In genomic region chr1:230126529-230127104, GRCh38 we compare ENCODE assay signal across 13 cellular contexts. TPM values are rescaled to one million over a fixed set of nuclear protein-coding genes. Genes with fewer than 3 reads are reported as not detected.
DNase-seq lines count a peak whose midpoint lies in the region; ATAC-seq lines count a peak whose summit lies in the region.
"Had no signal": no experiment of that assay in that cellular context is flagged by ENCODE, and none has a peak within 500 bp of the region (broad histone marks: within the 10 kb centered on the region; RNA-seq: fewer than 3 reads in every experiment).

No MANE protein-coding gene starts in this region.

- H3K27me3 ChIP-seq in CD4-positive, alpha-beta memory T cell (ENCODE audit: insufficient read depth, low read length): no peaks in the 10 kb centered on the region
- no peaks in the 10 kb centered on the region for H3K27me3 ChIP-seq in H7 (ENCODE audit: control insufficient read depth, insufficient read depth, low read length)
- H3K27me3 ChIP-seq: pancreas, testis had no signal

- DNase-seq in CD4-positive, alpha-beta memory T cell: no peak
- peak; percentile 26 for DNase-seq in H7
- DNase-seq in activated naive CD4-positive, alpha-beta T cell treated with anti-CD3 and anti-CD28 coated beads, Interleukin-2, amount 50 U/mL, for 72 hours (ENCODE audit: low spot score in 2 of 2): no peak
- peak in 1 of 10 donors; percentile 18 for DNase-seq in naive thymus-derived CD8-positive, alpha-beta T cell
- DNase-seq in cerebellar nuclear complex (lab: John Stamatoyannopoulos, UW): no peak
- no peak for DNase-seq in D341Med (ENCODE audit: low spot score)
- DNase-seq: NCI-H1092 treated with DMSO at 0.1 percent for 48 hours, NCI-H446, pancreas, testis had no signal

- H3K4me3 ChIP-seq in CD4-positive, alpha-beta memory T cell (ENCODE audit: low read length in 2 of 2): no peak overlapping the region
- H3K4me3 ChIP-seq in H7 (ENCODE audit: insufficient read depth, low read depth, low read length): no peak overlapping the region
- H3K4me3 ChIP-seq: lung, pancreas, testis had no signal

- peak overlapping the region in 4 of 8 donors; percentile 33 to 64 (median 46) for H3K4me3 Mint-ChIP-seq in CD4-positive, alpha-beta memory T cell
- peak overlapping the region in 9 of 10 donors; percentile 19 to 77 (median 39) for H3K4me3 Mint-ChIP-seq in naive thymus-derived CD8-positive, alpha-beta T cell

- peak overlapping the region in 4 of 7 donors; percentile 15 to 75 (median 51) for H3K27ac Mint-ChIP-seq in CD4-positive, alpha-beta memory T cell
- H3K27ac Mint-ChIP-seq in activated naive CD4-positive, alpha-beta T cell treated with anti-CD3 and anti-CD28 coated beads, Interleukin-2, amount 50 U/mL, for 72 hours: peak overlapping the region; percentile 57 to 86
- H3K27ac Mint-ChIP-seq in naive thymus-derived CD8-positive, alpha-beta T cell: peak overlapping the region in 7 of 10 donors; percentile 40 to 79 (median 60)

- no peaks in the 10 kb centered on the region for H3K36me3 ChIP-seq in CD4-positive, alpha-beta memory T cell (ENCODE audit: insufficient read depth, low read length)
- H3K36me3 ChIP-seq in H7 (replicated peaks; ENCODE audit: control insufficient read depth, insufficient read depth, low read length): no peaks in the 10 kb centered on the region
- H3K36me3 ChIP-seq: pancreas had no signal

- peak in 1 of 2 donors; percentile 11 for ATAC-seq in activated naive CD4-positive, alpha-beta T cell treated with anti-CD3 and anti-CD28 coated beads, Interleukin-2, amount 50 U/mL, for 72 hours
- no peak for ATAC-seq in naive thymus-derived CD8-positive, alpha-beta T cell
- no peak for ATAC-seq in HG02798 (IDR thresholded peaks at IDR 0.05; ENCODE audit: poor library complexity, unreplicated experiment)
- ATAC-seq in GM19395 (IDR thresholded peaks at IDR 0.05; ENCODE audit: unreplicated experiment): no peak
- ATAC-seq: pancreas had no signal

- POLR2A ChIA-PET in CD4-positive, alpha-beta memory T cell (lab: Charles Lee; ENCODE audit: partially characterized antibody): no interaction called here
- POLR2A ChIA-PET in naive thymus-derived CD8-positive, alpha-beta T cell (lab: Charles Lee): no interaction called here

- H3K36me3 Mint-ChIP-seq in CD4-positive, alpha-beta memory T cell: no peaks in the 10 kb centered on the region
- peaks cover 0 to 6% of the 10 kb centered on the region in 2 donors for H3K36me3 Mint-ChIP-seq in activated naive CD4-positive, alpha-beta T cell treated with anti-CD3 and anti-CD28 coated beads, Interleukin-2, amount 50 U/mL, for 72 hours
- H3K36me3 Mint-ChIP-seq in naive thymus-derived CD8-positive, alpha-beta T cell: peaks cover 0 to 4% (median 0%) of the 10 kb centered on the region in 3 donors

- intact Hi-C loops in CD4-positive, alpha-beta memory T cell (cut with micrococcal nuclease): no loop called here

- H3K9me3 Mint-ChIP-seq in CD4-positive, alpha-beta memory T cell: no peaks in the 10 kb centered on the region
- no peaks in the 10 kb centered on the region for H3K9me3 Mint-ChIP-seq in activated naive CD4-positive, alpha-beta T cell treated with anti-CD3 and anti-CD28 coated beads, Interleukin-2, amount 50 U/mL, for 72 hours
- H3K9me3 Mint-ChIP-seq in naive thymus-derived CD8-positive, alpha-beta T cell: no peaks in the 10 kb centered on the region

- H3K4me1 ChIP-seq in CD4-positive, alpha-beta memory T cell (ENCODE audit: insufficient read depth, low read length): peaks cover 17% of the 10 kb centered on the region

- H3K27ac ChIP-seq in CD4-positive, alpha-beta memory T cell (ENCODE audit: low read depth, low read length): no peak overlapping the region
- H3K27ac ChIP-seq: pancreas, testis had no signal

- peaks cover 38 to 66% (median 51%) of the 10 kb centered on the region in 4 donors for H3K4me1 Mint-ChIP-seq in CD4-positive, alpha-beta memory T cell
- peaks cover 35 to 78% (median 60%) of the 10 kb centered on the region in 4 donors for H3K4me1 Mint-ChIP-seq in naive thymus-derived CD8-positive, alpha-beta T cell

- CTCF ChIA-PET in CD4-positive, alpha-beta memory T cell (lab: Charles Lee; ENCODE audit: partially characterized antibody): interaction anchor here (1.4 kb wide), 1 partner anchor 16 kb away, joined by 3 read pairs; no protein-coding TSS in a partner anchor

- H3K9me3 ChIP-seq in CD4-positive, alpha-beta memory T cell (ENCODE audit: control insufficient read depth in 1 of 2, low read length in 2 of 2): no peaks in the 10 kb centered on the region
- H3K9me3 ChIP-seq: pancreas, testis had no signal

- no peaks in the 10 kb centered on the region for H3K27me3 Mint-ChIP-seq in CD4-positive, alpha-beta memory T cell
- H3K27me3 Mint-ChIP-seq in naive thymus-derived CD8-positive, alpha-beta T cell: no peaks in the 10 kb centered on the region

RNA-seq across cellular contexts. Expression of gene GALNT2, which starts 59.6 kb away (rescaled TPM):
- total RNA-seq in CD4-positive, alpha-beta memory T cell: 10 to 100 TPM; 18.9 to 20.9 TPM
- polyA plus RNA-seq in CD4-positive, alpha-beta memory T cell: 10 to 100 TPM; 11.5 to 12.6 TPM
- 99.1 and 105 TPM in 2 replicates for total RNA-seq in H7 (2014; rRNA removed; shearing (Covaris generic))
- total RNA-seq in activated naive CD4-positive, alpha-beta T cell treated with anti-CD3 and anti-CD28 coated beads, Interleukin-2, amount 50 U/mL, for 72 hours: 10 to 100 TPM; 58.9 to 88.0 TPM
- 10 to 100 TPM; 20.6 to 22.2 TPM for total RNA-seq in naive thymus-derived CD8-positive, alpha-beta T cell
- polyA plus RNA-seq in naive thymus-derived CD8-positive, alpha-beta T cell: 10 to 100 TPM; 10.7 to 15.3 (median 11.0) TPM
